Comparison of ENCODE assay signal across 1 cellular context in the genomic region with DNA sequence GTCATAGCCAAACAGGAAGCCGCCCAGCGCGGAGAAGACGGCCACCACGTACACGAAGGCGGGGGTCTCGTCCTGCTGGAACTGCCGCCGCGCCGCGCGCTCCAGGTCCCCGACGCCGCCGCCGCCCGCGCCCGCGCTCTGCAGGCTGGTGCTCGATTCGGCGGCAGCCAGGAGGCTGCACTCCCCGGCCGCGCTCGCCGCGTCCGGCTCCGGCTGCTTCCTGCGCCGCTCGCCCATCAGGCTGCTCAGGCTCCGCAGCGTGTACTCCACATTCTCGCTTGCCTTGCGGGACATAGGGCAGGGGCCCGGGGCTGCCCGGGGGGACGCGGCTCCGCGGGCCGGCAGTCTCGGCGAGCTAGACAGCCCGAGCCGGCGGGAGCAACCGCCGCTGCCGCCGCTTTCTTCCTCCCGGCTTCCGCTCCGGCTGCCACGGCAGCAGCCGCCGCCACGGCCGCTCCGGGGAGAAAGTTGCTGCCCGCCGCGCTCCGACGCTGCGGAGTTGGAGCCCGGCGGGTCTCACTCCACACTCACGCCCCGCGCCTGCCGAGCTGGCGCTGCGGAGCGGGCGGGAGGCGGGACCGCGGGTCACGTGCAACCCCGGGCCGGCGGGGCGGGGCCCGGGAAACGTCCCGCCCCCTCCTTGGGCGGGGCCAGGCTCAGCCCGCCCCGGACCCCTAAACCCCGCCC.
TF ChIP-seq lines count a peak whose summit lies in the region.

A gene (minus strand): TSS at position 567 of the 687 bp plus-strand sequence. CDS start 273 bp downstream, at position 294.

TF ChIP-seq in WTC11, 78 proteins besides CTCF, POLR2A, EP300 and RAD21 (continued from another document):
- TF ChIP-seq, protein P1, sequence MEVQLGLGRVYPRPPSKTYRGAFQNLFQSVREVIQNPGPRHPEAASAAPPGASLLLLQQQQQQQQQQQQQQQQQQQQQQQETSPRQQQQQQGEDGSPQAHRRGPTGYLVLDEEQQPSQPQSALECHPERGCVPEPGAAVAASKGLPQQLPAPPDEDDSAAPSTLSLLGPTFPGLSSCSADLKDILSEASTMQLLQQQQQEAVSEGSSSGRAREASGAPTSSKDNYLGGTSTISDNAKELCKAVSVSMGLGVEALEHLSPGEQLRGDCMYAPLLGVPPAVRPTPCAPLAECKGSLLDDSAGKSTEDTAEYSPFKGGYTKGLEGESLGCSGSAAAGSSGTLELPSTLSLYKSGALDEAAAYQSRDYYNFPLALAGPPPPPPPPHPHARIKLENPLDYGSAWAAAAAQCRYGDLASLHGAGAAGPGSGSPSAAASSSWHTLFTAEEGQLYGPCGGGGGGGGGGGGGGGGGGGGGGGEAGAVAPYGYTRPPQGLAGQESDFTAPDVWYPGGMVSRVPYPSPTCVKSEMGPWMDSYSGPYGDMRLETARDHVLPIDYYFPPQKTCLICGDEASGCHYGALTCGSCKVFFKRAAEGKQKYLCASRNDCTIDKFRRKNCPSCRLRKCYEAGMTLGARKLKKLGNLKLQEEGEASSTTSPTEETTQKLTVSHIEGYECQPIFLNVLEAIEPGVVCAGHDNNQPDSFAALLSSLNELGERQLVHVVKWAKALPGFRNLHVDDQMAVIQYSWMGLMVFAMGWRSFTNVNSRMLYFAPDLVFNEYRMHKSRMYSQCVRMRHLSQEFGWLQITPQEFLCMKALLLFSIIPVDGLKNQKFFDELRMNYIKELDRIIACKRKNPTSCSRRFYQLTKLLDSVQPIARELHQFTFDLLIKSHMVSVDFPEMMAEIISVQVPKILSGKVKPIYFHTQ (CRISPR knock-in tag; IDR thresholded peaks at IDR 0.05): no peak
- TF ChIP-seq RORB (CRISPR knock-in tag; IDR thresholded peaks at IDR 0.05) (no peak), ZNF138 (CRISPR knock-in tag; conservative IDR thresholded peaks at IDR 0.05) (no peak), KAT7 (CRISPR knock-in tag; IDR thresholded peaks at IDR 0.05; ENCODE audit: borderline replicate concordance) (0 out of 2 replicates have a peak, but pooled peaks have one; percentile 88), ZNF396 (CRISPR knock-in tag; IDR thresholded peaks at IDR 0.05; ENCODE audit: borderline replicate concordance) (no peak), NR2C2 (CRISPR knock-in tag; IDR thresholded peaks at IDR 0.05) (no peak), ELF4 (CRISPR knock-in tag; IDR thresholded peaks at IDR 0.05; ENCODE audit: low read depth) (0 out of 2 replicates have a peak, but pooled peaks have one; percentile 20)
- TF ChIP-seq, protein P2, sequence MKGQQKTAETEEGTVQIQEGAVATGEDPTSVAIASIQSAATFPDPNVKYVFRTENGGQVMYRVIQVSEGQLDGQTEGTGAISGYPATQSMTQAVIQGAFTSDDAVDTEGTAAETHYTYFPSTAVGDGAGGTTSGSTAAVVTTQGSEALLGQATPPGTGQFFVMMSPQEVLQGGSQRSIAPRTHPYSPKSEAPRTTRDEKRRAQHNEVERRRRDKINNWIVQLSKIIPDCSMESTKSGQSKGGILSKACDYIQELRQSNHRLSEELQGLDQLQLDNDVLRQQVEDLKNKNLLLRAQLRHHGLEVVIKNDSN (CRISPR knock-in tag; IDR thresholded peaks at IDR 0.05): peak; percentile 76
- TF ChIP-seq, protein P3, sequence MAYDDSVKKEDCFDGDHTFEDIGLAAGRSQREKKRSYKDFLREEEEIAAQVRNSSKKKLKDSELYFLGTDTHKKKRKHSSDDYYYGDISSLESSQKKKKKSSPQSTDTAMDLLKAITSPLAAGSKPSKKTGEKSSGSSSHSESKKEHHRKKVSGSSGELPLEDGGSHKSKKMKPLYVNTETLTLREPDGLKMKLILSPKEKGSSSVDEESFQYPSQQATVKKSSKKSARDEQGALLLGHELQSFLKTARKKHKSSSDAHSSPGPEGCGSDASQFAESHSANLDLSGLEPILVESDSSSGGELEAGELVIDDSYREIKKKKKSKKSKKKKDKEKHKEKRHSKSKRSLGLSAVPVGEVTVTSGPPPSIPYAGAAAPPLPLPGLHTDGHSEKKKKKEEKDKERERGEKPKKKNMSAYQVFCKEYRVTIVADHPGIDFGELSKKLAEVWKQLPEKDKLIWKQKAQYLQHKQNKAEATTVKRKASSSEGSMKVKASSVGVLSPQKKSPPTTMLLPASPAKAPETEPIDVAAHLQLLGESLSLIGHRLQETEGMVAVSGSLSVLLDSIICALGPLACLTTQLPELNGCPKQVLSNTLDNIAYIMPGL (CRISPR knock-in tag; IDR thresholded peaks at IDR 0.05): peak; percentile 53
- TF ChIP-seq, protein P4, sequence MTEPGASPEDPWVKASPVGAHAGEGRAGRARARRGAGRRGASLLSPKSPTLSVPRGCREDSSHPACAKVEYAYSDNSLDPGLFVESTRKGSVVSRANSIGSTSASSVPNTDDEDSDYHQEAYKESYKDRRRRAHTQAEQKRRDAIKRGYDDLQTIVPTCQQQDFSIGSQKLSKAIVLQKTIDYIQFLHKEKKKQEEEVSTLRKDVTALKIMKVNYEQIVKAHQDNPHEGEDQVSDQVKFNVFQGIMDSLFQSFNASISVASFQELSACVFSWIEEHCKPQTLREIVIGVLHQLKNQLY (CRISPR knock-in tag; IDR thresholded peaks at IDR 0.05): no peak
- TF ChIP-seq, protein P5, sequence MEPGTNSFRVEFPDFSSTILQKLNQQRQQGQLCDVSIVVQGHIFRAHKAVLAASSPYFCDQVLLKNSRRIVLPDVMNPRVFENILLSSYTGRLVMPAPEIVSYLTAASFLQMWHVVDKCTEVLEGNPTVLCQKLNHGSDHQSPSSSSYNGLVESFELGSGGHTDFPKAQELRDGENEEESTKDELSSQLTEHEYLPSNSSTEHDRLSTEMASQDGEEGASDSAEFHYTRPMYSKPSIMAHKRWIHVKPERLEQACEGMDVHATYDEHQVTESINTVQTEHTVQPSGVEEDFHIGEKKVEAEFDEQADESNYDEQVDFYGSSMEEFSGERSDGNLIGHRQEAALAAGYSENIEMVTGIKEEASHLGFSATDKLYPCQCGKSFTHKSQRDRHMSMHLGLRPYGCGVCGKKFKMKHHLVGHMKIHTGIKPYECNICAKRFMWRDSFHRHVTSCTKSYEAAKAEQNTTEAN (CRISPR knock-in tag; IDR thresholded peaks at IDR 0.05): 0 out of 2 replicates have a peak, but pooled peaks have one; percentile 40
